Comparison of ENCODE assay signal across 14 cellular contexts in genomic region chr19:38868551-38868950, GRCh38. TPM values are rescaled to one million over a fixed set of nuclear protein-coding genes. Genes with fewer than 3 reads are reported as not detected.
DNase-seq lines count a peak whose midpoint lies in the region; ATAC-seq and TF ChIP-seq lines count a peak whose summit lies in the region.
"Had no signal": no experiment of that assay in that cellular context is flagged by ENCODE, and none has a peak within 500 bp of the region (broad histone marks: within the 10 kb centered on the region; RNA-seq: fewer than 3 reads in every experiment).

No MANE protein-coding gene starts in this region.

- peaks cover 40% of the 10 kb centered on the region for H3K36me3 Mint-ChIP-seq in T-helper 2 cell treated with Interferon-gamma antibody and Interleukin-4, amounts not matched to agents 5 μg/mL and 100 μg/mL, for 36 hours (ENCODE audit: low read depth)
- H3K36me3 Mint-ChIP-seq in activated naive CD8-positive, alpha-beta T cell treated with anti-CD3 and anti-CD28 coated beads, Interleukin-2, amount 10 ng/mL, durations not matched to agents 7 days and 5 days: peaks cover 39% of the 10 kb centered on the region

- H2AFZ ChIP-seq in KMS-11 (ENCODE audit: low read depth) (no peak overlapping the region), neuronal stem cell (ENCODE audit: low read length) (no peak overlapping the region)

- no CpG with 5 or more reads among the region's 6 CpGs for WGBS in neuronal stem cell (ENCODE audit: extremely low coverage in 2 of 2, insufficient read length in 2 of 2, insufficient replicate concordance in 1 of 2), 2 donors

- no peak overlapping the region for H4K8ac ChIP-seq in neuronal stem cell (ENCODE audit: low read depth, low read length)

- H3K4me3 ChIP-seq in KMS-11 (IDR thresholded peaks at IDR 0.05; ENCODE audit: insufficient read depth, low read depth, low read length): no peak overlapping the region
- no peak overlapping the region for H3K4me3 ChIP-seq in neuronal stem cell (ENCODE audit: low read length in 2 of 2)

- H4K20me1 ChIP-seq in KMS-11 (ENCODE audit: insufficient read depth): no peaks in the 10 kb centered on the region

- no peak overlapping the region for H3K4ac ChIP-seq in neuronal stem cell (ENCODE audit: low read length)

- H3K27me3 ChIP-seq in KMS-11 (ENCODE audit: insufficient read depth, low read depth) (no peaks in the 10 kb centered on the region), neuronal stem cell (ENCODE audit: control insufficient read depth in 3 of 3, insufficient read depth in 3 of 3, low read depth in 1 of 3, low read length in 3 of 3) (peaks cover 0 to 12% (median 0%) of the 10 kb centered on the region in 3 experiments)
- H3K27me3 ChIP-seq: heart left ventricle had no signal

- no peak for ATAC-seq in activated naive CD8-positive, alpha-beta T cell treated with anti-CD3 and anti-CD28 coated beads, Interleukin-2, amount 10 ng/mL, durations not matched to agents 7 days and 5 days (ENCODE audit: low read depth)
- ATAC-seq: Right ventricle myocardium inferior had no signal

- no peak overlapping the region for H3K27ac ChIP-seq in KMS-11
- H3K27ac ChIP-seq in neuronal stem cell (replicated peaks; ENCODE audit: low read length): no peak overlapping the region

- no peak overlapping the region for H3K14ac ChIP-seq in neuronal stem cell (ENCODE audit: low read length)

- H3K4me2 ChIP-seq in KMS-11 (peak overlapping the region; percentile 90), neuronal stem cell (ENCODE audit: insufficient read depth, low read length, poor library complexity, severe bottlenecking) (no peak overlapping the region)

- H3K79me1 ChIP-seq in neuronal stem cell (ENCODE audit: low read depth, low read length): peaks cover 3% of the 10 kb centered on the region

- peak overlapping the region; percentile 63 for H3K27ac Mint-ChIP-seq in T-helper 2 cell treated with Interferon-gamma antibody and Interleukin-4, amounts not matched to agents 5 μg/mL and 100 μg/mL, for 36 hours
- peak overlapping the region; percentile 89 for H3K27ac Mint-ChIP-seq in activated naive CD8-positive, alpha-beta T cell treated with anti-CD3 and anti-CD28 coated beads, Interleukin-2, amount 10 ng/mL, durations not matched to agents 7 days and 5 days

- no peak for TF ChIP-seq CTCF in KMS-11 (conservative IDR thresholded peaks at IDR 0.05; ENCODE audit: low read depth, low read length)

- H3K4me1 Mint-ChIP-seq in T-helper 2 cell treated with Interferon-gamma antibody and Interleukin-4, amounts not matched to agents 5 μg/mL and 100 μg/mL, for 36 hours (ENCODE audit: low read depth): peaks cover 40% of the 10 kb centered on the region
- H3K4me1 Mint-ChIP-seq in activated naive CD8-positive, alpha-beta T cell treated with anti-CD3 and anti-CD28 coated beads, Interleukin-2, amount 10 ng/mL, durations not matched to agents 7 days and 5 days: peaks cover 44% of the 10 kb centered on the region

- H3K9ac ChIP-seq in KMS-11 (peak overlapping the region; percentile 58; the same call in 1 of the 2 replicates), neuronal stem cell (ENCODE audit: low read depth, low read length, poor library complexity) (peak overlapping the region; percentile 44)

- H3K4me1 ChIP-seq in KMS-11 (ENCODE audit: low read depth, poor library complexity, severe bottlenecking) (peaks cover 10% of the 10 kb centered on the region), neuronal stem cell (ENCODE audit: control insufficient read depth in 2 of 2, insufficient read depth in 1 of 2, low read depth in 1 of 2, low read length in 2 of 2) (peaks cover 0 to 10% of the 10 kb centered on the region in 2 donors)
- H3K4me1 ChIP-seq: Caco-2 had no signal

- peak overlapping the region; percentile 43 for H2BK15ac ChIP-seq in neuronal stem cell (ENCODE audit: low read length)

- H3K36me3 ChIP-seq in KMS-11 (ENCODE audit: insufficient read depth) (no peaks in the 10 kb centered on the region), neuronal stem cell (replicated peaks in 1 of 2; ENCODE audit: control insufficient read depth in 2 of 2, insufficient read depth in 2 of 2, low read length in 2 of 2) (no peaks in the 10 kb centered on the region)
- H3K36me3 ChIP-seq: heart left ventricle had no signal

- H3K4me3 Mint-ChIP-seq in T-helper 2 cell treated with Interferon-gamma antibody and Interleukin-4, amounts not matched to agents 5 μg/mL and 100 μg/mL, for 36 hours: peak overlapping the region; percentile 85
- H3K4me3 Mint-ChIP-seq in activated naive CD8-positive, alpha-beta T cell treated with anti-CD3 and anti-CD28 coated beads, Interleukin-2, amount 10 ng/mL, durations not matched to agents 7 days and 5 days: peak overlapping the region; percentile 89

- no peaks in the 10 kb centered on the region for H3K79me2 ChIP-seq in KMS-11 (ENCODE audit: insufficient read depth, low read depth)

- H3K27me3 Mint-ChIP-seq in T-helper 2 cell treated with Interferon-gamma antibody and Interleukin-4, amounts not matched to agents 5 μg/mL and 100 μg/mL, for 36 hours (ENCODE audit: low read depth): no peaks in the 10 kb centered on the region
- H3K27me3 Mint-ChIP-seq in activated naive CD8-positive, alpha-beta T cell treated with anti-CD3 and anti-CD28 coated beads, Interleukin-2, amount 10 ng/mL, durations not matched to agents 7 days and 5 days: no peaks in the 10 kb centered on the region

- H2BK5ac ChIP-seq in neuronal stem cell (ENCODE audit: low read length): no peak overlapping the region

- no peak overlapping the region for H2BK120ac ChIP-seq in neuronal stem cell (ENCODE audit: low read depth, low read length)

- no peak overlapping the region for H3K23ac ChIP-seq in neuronal stem cell (ENCODE audit: low read depth, low read length, poor library complexity)

- H3K9me3 ChIP-seq in neuronal stem cell (replicated peaks in 1 of 2; ENCODE audit: control insufficient read depth in 2 of 2, insufficient read depth in 1 of 2, low read depth in 1 of 2, low read length in 2 of 2): peaks cover 0 to 4% of the 10 kb centered on the region in 2 donors
- H3K9me3 ChIP-seq: Caco-2, heart left ventricle had no signal

- no peaks in the 10 kb centered on the region for H3K9me3 Mint-ChIP-seq in T-helper 2 cell treated with Interferon-gamma antibody and Interleukin-4, amounts not matched to agents 5 μg/mL and 100 μg/mL, for 36 hours
- no peaks in the 10 kb centered on the region for H3K9me3 Mint-ChIP-seq in activated naive CD8-positive, alpha-beta T cell treated with anti-CD3 and anti-CD28 coated beads, Interleukin-2, amount 10 ng/mL, durations not matched to agents 7 days and 5 days

- DNase-seq in T-helper 2 cell treated with Interferon-gamma antibody and Interleukin-4, amounts not matched to agents 5 μg/mL and 100 μg/mL, for 36 hours (ENCODE audit: low spot score): no peak
- DNase-seq in T-helper 2 cell (no peak), neuronal stem cell (ENCODE audit: low spot score) (no peak), SW480 (ENCODE audit: low spot score) (no peak), activated gamma-delta T cell (lab: John Stamatoyannopoulos, UW) (no peak), NCI-H345 treated with DMSO at 0.1 percent for 48 hours (lab: John Stamatoyannopoulos, UW; ENCODE audit: unreplicated experiment) (no peak)
- DNase-seq in activated naive CD8-positive, alpha-beta T cell treated with anti-CD3 and anti-CD28 coated beads, Interleukin-2, amount 10 ng/mL, durations not matched to agents 7 days and 5 days: no peak
- DNase-seq: Caco-2, erythroblast, MM.1S, NCI-H2029 had no signal

- POLR2A ChIA-PET in activated naive CD8-positive, alpha-beta T cell treated with anti-CD3 and anti-CD28 coated beads, Interleukin-2, amount 10 ng/mL, durations not matched to agents 7 days and 5 days (lab: Charles Lee): interaction anchor here (1.2 to 11.9 kb wide), 9 partner anchors 10 to 134 kb away, joined by 3 to 161 read pairs (median 9); partner anchors contain the start of genes ECH1, HNRNPL, MRPS12 and NFKBIB

- no peak overlapping the region for H4K91ac ChIP-seq in neuronal stem cell (ENCODE audit: low read depth, low read length, poor library complexity)

- H3K18ac ChIP-seq in neuronal stem cell (ENCODE audit: low read length): no peak overlapping the region

- peak overlapping the region; percentile 93 for H2AK5ac ChIP-seq in neuronal stem cell (ENCODE audit: low read depth, low read length)

- no peak overlapping the region for H2BK12ac ChIP-seq in neuronal stem cell (ENCODE audit: low read length)

RNA-seq across cellular contexts. Expression of gene RINL, which starts 9.5 kb away (rescaled TPM):
- 10 to 100 TPM; 71.3 to 74.2 TPM for total RNA-seq in activated naive CD8-positive, alpha-beta T cell treated with anti-CD3 and anti-CD28 coated beads, Interleukin-2, amount 10 ng/mL, durations not matched to agents 7 days and 5 days
- polyA plus RNA-seq in neuronal stem cell (2013, experiment 1 of 2): 6.6 TPM
- 6.7 TPM for polyA plus RNA-seq in neuronal stem cell (2013, experiment 2 of 2)

RNA-seq across cellular contexts. Expression of gene HNRNPL, which starts 18.8 kb away (rescaled TPM):
- total RNA-seq in activated naive CD8-positive, alpha-beta T cell treated with anti-CD3 and anti-CD28 coated beads, Interleukin-2, amount 10 ng/mL, durations not matched to agents 7 days and 5 days: 100 to 1,000 TPM; 441 to 455 TPM
- polyA plus RNA-seq in neuronal stem cell (2013, experiment 1 of 2): 340 TPM
- polyA plus RNA-seq in neuronal stem cell (2013, experiment 2 of 2): 361 TPM

RNA-seq across cellular contexts. Expression of gene SIRT2, which starts 30.9 kb away (rescaled TPM):
- 10 to 100 TPM; 46.6 to 49.1 TPM for total RNA-seq in activated naive CD8-positive, alpha-beta T cell treated with anti-CD3 and anti-CD28 coated beads, Interleukin-2, amount 10 ng/mL, durations not matched to agents 7 days and 5 days
- polyA plus RNA-seq in neuronal stem cell (2013, experiment 1 of 2): 17.7 TPM
- polyA plus RNA-seq in neuronal stem cell (2013, experiment 2 of 2): 18.7 TPM

RNA-seq across cellular contexts. Expression of gene NFKBIB, which starts 31.2 kb away (rescaled TPM):
- 10 to 100 TPM; 30.0 to 31.1 TPM for total RNA-seq in activated naive CD8-positive, alpha-beta T cell treated with anti-CD3 and anti-CD28 coated beads, Interleukin-2, amount 10 ng/mL, durations not matched to agents 7 days and 5 days
- 14.1 TPM for polyA plus RNA-seq in neuronal stem cell (2013, experiment 1 of 2)
- 13.2 TPM for polyA plus RNA-seq in neuronal stem cell (2013, experiment 2 of 2)

RNA-seq across cellular contexts. Expression of gene ECH1, which starts 37.0 kb away (rescaled TPM):
- total RNA-seq in activated naive CD8-positive, alpha-beta T cell treated with anti-CD3 and anti-CD28 coated beads, Interleukin-2, amount 10 ng/mL, durations not matched to agents 7 days and 5 days: 100 to 1,000 TPM; 184 TPM
- 153 TPM for polyA plus RNA-seq in neuronal stem cell (2013, experiment 1 of 2)
- polyA plus RNA-seq in neuronal stem cell (2013, experiment 2 of 2): 162 TPM
